In genomic region chr1:78839704-78840277, GRCh38 we compare ENCODE assay signal across 8 cellular contexts.
DNase-seq lines count a peak whose midpoint lies in the region; ATAC-seq, FAIRE-seq and TF ChIP-seq lines count a peak whose summit lies in the region.

No MANE protein-coding gene starts in this region.

- H3K23ac ChIP-seq in neuronal stem cell (ENCODE audit: low read depth, low read length, poor library complexity), result no peak overlapping the region

- H3K14ac ChIP-seq in neuronal stem cell (ENCODE audit: low read length), result no peak overlapping the region

- no peak overlapping the region for H3K4me3 ChIP-seq in neuronal stem cell (ENCODE audit: low read length in 2 of 2)

- H4K91ac ChIP-seq in neuronal stem cell (ENCODE audit: low read depth, low read length, poor library complexity), result no peak overlapping the region

- H3K4me1 ChIP-seq in neuronal stem cell (ENCODE audit: control insufficient read depth in 2 of 2, insufficient read depth in 1 of 2, low read depth in 1 of 2, low read length in 2 of 2), result peaks cover 4% of the 10 kb centered on the region in 2 donors

- H3K4ac ChIP-seq in neuronal stem cell (ENCODE audit: low read length), result no peak overlapping the region

- no peak overlapping the region for H2BK12ac ChIP-seq in neuronal stem cell (ENCODE audit: low read length)

- H3K18ac ChIP-seq in neuronal stem cell (ENCODE audit: low read length), result no peak overlapping the region

- H2BK120ac ChIP-seq in neuronal stem cell (ENCODE audit: low read depth, low read length), result no peak overlapping the region

- WGBS in neuronal stem cell (ENCODE audit: extremely low coverage in 2 of 2, insufficient read length in 2 of 2, insufficient replicate concordance in 1 of 2), 2 donors, result no CpG with 5 or more reads among the region's 2 CpGs

- H3K79me1 ChIP-seq in neuronal stem cell (ENCODE audit: low read depth, low read length), result no peaks in the 10 kb centered on the region

- no peak overlapping the region for H4K8ac ChIP-seq in neuronal stem cell (ENCODE audit: low read depth, low read length)

- TF ChIP-seq CTCF in C4-2B (conservative IDR thresholded peaks at IDR 0.05) (peak; percentile 84), GM13977 (IDR thresholded peaks at IDR 0.05; ENCODE audit: extremely low read depth, insufficient read depth, missing control alignments) (peak; percentile 66)

- H3K36me3 ChIP-seq in neuronal stem cell (replicated peaks in 1 of 2; ENCODE audit: control insufficient read depth in 2 of 2, insufficient read depth in 2 of 2, low read length in 2 of 2), result no peaks in the 10 kb centered on the region

- no peaks in the 10 kb centered on the region for H3K27me3 ChIP-seq in neuronal stem cell (ENCODE audit: control insufficient read depth in 3 of 3, insufficient read depth in 3 of 3, low read depth in 1 of 3, low read length in 3 of 3)

- H3K27ac ChIP-seq in C4-2B (no peak overlapping the region), neuronal stem cell (replicated peaks; ENCODE audit: low read length) (no peak overlapping the region)

- no peak overlapping the region for H3K9ac ChIP-seq in neuronal stem cell (ENCODE audit: low read depth, low read length, poor library complexity)

- no peak overlapping the region for H3K4me2 ChIP-seq in neuronal stem cell (ENCODE audit: insufficient read depth, low read length, poor library complexity, severe bottlenecking)

- H3K9me3 ChIP-seq in neuronal stem cell (replicated peaks in 1 of 2; ENCODE audit: control insufficient read depth in 2 of 2, insufficient read depth in 1 of 2, low read depth in 1 of 2, low read length in 2 of 2), result no peaks in the 10 kb centered on the region

- peak; percentile 41 for DNase-seq in GM13977 (ENCODE audit: low spot score)
- DNase-seq in RKO (ENCODE audit: low spot score), result peak; percentile 40
- peak; percentile 48 for DNase-seq in neuronal stem cell (ENCODE audit: low spot score)
- no peak for DNase-seq in activated gamma-delta T cell treated with Interleukin-2 at 50 U/mL for 16 hours

- ATAC-seq in HG03565 (IDR thresholded peaks at IDR 0.05; ENCODE audit: unreplicated experiment) (peak; percentile 46), HG03439 (IDR thresholded peaks at IDR 0.05; ENCODE audit: unreplicated experiment) (no peak)

- in situ Hi-C loops in GM13977 (cut with MboI; ENCODE audit: low pct_unique_long_range_greater_than_20kb, low sequenced_read_pairs, unreplicated experiment), result loop anchor here (25.0 kb wide), 1 partner anchor 523 kb away; no protein-coding TSS in a partner anchor

- no peak overlapping the region for H2BK15ac ChIP-seq in neuronal stem cell (ENCODE audit: low read length)

- no peak overlapping the region for H2BK5ac ChIP-seq in neuronal stem cell (ENCODE audit: low read length)

- peak; percentile 96 for FAIRE-seq in endometrium (lab: Jason Lieb, UNC)

- H2AK5ac ChIP-seq in neuronal stem cell (ENCODE audit: low read depth, low read length), result no peak overlapping the region

- H2AFZ ChIP-seq in neuronal stem cell (ENCODE audit: low read length), result no peak overlapping the region
